Comparison of ENCODE assay signal across 1 cellular context in genomic region chr22:17921871-17922821, GRCh38.
A peak's percentile ranks its signal among the peaks of the same experiment; 100 is the strongest.
TF ChIP-seq lines count a peak whose summit lies in the region.

No MANE protein-coding gene starts in this region.

TF ChIP-seq in GM23338, 12 proteins besides CTCF, POLR2A, EP300 and RAD21 (continued from another document):
- TF ChIP-seq ZNF462 (CRISPR knock-in tag; IDR thresholded peaks at IDR 0.05), result peak; percentile 63
